In genomic region chr2:53473236-53473635, GRCh38 we compare ENCODE assay signal across 1 cellular context.
TF ChIP-seq lines count a peak whose summit lies in the region.

No MANE protein-coding gene starts in this region.

TF ChIP-seq in GM23338, 12 proteins besides CTCF, POLR2A, EP300 and RAD21 (continued from another document):
- TF ChIP-seq ZNF462 (CRISPR knock-in tag; IDR thresholded peaks at IDR 0.05): no peak
